In the genomic region with DNA sequence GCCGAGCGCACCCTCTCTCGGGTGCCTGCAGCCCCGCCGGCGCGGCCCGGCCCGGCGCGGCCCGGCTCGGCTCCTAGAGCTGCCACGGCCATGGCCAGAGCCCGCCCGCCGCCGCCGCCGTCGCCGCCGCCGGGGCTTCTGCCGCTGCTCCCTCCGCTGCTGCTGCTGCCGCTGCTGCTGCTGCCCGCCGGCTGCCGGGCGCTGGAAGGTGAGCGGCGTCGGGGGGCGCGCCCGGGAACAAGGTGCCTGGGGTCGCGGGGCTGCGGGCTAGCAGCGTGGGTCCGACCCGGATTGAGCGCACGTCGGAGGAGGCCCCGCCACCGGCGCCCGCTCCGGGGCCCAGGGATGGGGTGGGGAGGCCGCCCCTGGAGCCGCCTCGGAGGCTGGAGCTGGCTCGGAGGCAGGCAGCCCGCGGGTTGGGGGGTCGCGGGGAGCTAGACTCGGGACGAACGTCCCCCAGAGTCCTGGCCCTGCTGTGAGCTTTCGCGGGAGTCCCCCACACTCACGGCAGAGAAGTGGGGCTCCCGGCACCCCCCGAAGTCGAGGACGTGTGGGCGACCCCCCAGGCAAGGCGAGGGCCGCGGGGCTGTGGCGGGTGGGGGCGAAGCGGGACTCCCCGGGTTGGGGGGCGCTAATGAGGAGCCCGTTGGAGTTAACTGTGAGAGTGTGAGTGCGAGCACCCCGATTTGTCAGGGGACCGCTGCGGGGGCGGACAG, we compare ENCODE assay signal across 1 cellular context.
TF ChIP-seq lines count a peak whose summit lies in the region.

No MANE protein-coding gene starts in this region.

TF ChIP-seq in HepG2, 621 proteins besides CTCF, POLR2A, EP300 and RAD21 (continued from another document):
- TF ChIP-seq, protein P1, sequence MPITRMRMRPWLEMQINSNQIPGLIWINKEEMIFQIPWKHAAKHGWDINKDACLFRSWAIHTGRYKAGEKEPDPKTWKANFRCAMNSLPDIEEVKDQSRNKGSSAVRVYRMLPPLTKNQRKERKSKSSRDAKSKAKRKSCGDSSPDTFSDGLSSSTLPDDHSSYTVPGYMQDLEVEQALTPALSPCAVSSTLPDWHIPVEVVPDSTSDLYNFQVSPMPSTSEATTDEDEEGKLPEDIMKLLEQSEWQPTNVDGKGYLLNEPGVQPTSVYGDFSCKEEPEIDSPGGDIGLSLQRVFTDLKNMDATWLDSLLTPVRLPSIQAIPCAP (CRISPR knock-in tag; IDR thresholded peaks at IDR 0.05; ENCODE audit: low read depth) = no peak
- no peak for TF ChIP-seq U2AF2 (IDR thresholded peaks at IDR 0.05; ENCODE audit: low read depth, low read length)
- TF ChIP-seq GFI1 (CRISPR knock-in tag; IDR thresholded peaks at IDR 0.05; ENCODE audit: borderline replicate concordance) = no peak
- TF ChIP-seq EED (CRISPR knock-in tag; IDR thresholded peaks at IDR 0.05) = no peak
- TF ChIP-seq KDM6A (CRISPR knock-in tag; IDR thresholded peaks at IDR 0.05; ENCODE audit: low read depth) = no peak
- no peak for TF ChIP-seq PHF5A (CRISPR knock-in tag; IDR thresholded peaks at IDR 0.05; ENCODE audit: low read depth, unreplicated experiment)
- no peak for TF ChIP-seq PAF1 (CRISPR knock-in tag; IDR thresholded peaks at IDR 0.05)
- no peak for TF ChIP-seq ZNF24 (IDR thresholded peaks at IDR 0.05)
- no peak for TF ChIP-seq ZNF776 (CRISPR knock-in tag; IDR thresholded peaks at IDR 0.05)
- no peak for TF ChIP-seq ZNF263 (CRISPR knock-in tag; IDR thresholded peaks at IDR 0.05)
- TF ChIP-seq, protein P2, sequence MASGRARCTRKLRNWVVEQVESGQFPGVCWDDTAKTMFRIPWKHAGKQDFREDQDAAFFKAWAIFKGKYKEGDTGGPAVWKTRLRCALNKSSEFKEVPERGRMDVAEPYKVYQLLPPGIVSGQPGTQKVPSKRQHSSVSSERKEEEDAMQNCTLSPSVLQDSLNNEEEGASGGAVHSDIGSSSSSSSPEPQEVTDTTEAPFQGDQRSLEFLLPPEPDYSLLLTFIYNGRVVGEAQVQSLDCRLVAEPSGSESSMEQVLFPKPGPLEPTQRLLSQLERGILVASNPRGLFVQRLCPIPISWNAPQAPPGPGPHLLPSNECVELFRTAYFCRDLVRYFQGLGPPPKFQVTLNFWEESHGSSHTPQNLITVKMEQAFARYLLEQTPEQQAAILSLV (CRISPR knock-in tag; IDR thresholded peaks at IDR 0.05; ENCODE audit: borderline replicate concordance) = no peak
- TF ChIP-seq KLF6 (CRISPR knock-in tag; IDR thresholded peaks at IDR 0.05) = no peak
- TF ChIP-seq ETV6 (CRISPR knock-in tag; conservative IDR thresholded peaks at IDR 0.05) = no peak
- no peak for TF ChIP-seq ZNF644 (CRISPR knock-in tag; IDR thresholded peaks at IDR 0.05; ENCODE audit: low read depth)
TF ChIP-seq in HepG2: peak in this region for 0.
